Comparison of ENCODE assay signal across 13 cellular contexts in genomic region chr12:105378821-105379400, GRCh38. TPM values are rescaled to one million over a fixed set of nuclear protein-coding genes. Genes with fewer than 3 reads are reported as not detected.
DNase-seq lines count a peak whose midpoint lies in the region; ATAC-seq and TF ChIP-seq lines count a peak whose summit lies in the region.
"Had no signal": no experiment of that assay in that cellular context is flagged by ENCODE, and none has a peak within 500 bp of the region (broad histone marks: within the 10 kb centered on the region; RNA-seq: fewer than 3 reads in every experiment).

No MANE protein-coding gene starts in this region.

- no peaks in the 10 kb centered on the region for H3K4me1 Mint-ChIP-seq in activated T-cell treated with anti-CD3 and anti-CD28 coated beads, Interleukin-2, amount 50 U/mL, for 4 hours (ENCODE audit: low read depth)
- H3K4me1 Mint-ChIP-seq: nephron progenitor cell had no signal

- no peak for ATAC-seq in DND-41 (ENCODE audit: insufficient read depth, low read depth)
- no peak for ATAC-seq in GM19328 (IDR thresholded peaks at IDR 0.05; ENCODE audit: unreplicated experiment)
- no peak for ATAC-seq in activated T-cell treated with anti-CD3 and anti-CD28 coated beads, Interleukin-2, amount 50 U/mL, for 4 hours
- ATAC-seq: body of pancreas had no signal

- no peaks in the 10 kb centered on the region for H3K27me3 Mint-ChIP-seq in activated T-cell treated with anti-CD3 and anti-CD28 coated beads, Interleukin-2, amount 50 U/mL, for 4 hours (ENCODE audit: low read depth)

- no peaks in the 10 kb centered on the region for H3K9me3 Mint-ChIP-seq in activated T-cell treated with anti-CD3 and anti-CD28 coated beads, Interleukin-2, amount 50 U/mL, for 4 hours
- H3K9me3 Mint-ChIP-seq: nephron progenitor cell had no signal

- H4K8ac ChIP-seq in mesenchymal stem cell (ENCODE audit: low read length), result no peak overlapping the region

- peaks cover 7% of the 10 kb centered on the region for H3K36me3 ChIP-seq in DND-41 (ENCODE audit: insufficient read depth, low read length)
- peaks cover 0 to 14% of the 10 kb centered on the region in 2 experiments for H3K36me3 ChIP-seq in mesenchymal stem cell (ENCODE audit: control insufficient read depth in 1 of 2, insufficient read depth in 2 of 2, low read depth in 1 of 2, low read length in 2 of 2)
- H3K36me3 ChIP-seq: uterus had no signal

- no peaks in the 10 kb centered on the region for H3K79me2 ChIP-seq in DND-41 (ENCODE audit: insufficient read depth, low read length)

- H3K27me3 ChIP-seq in DND-41 (ENCODE audit: insufficient read depth, low read length, poor library complexity), result no peaks in the 10 kb centered on the region
- H3K27me3 ChIP-seq in mesenchymal stem cell (ENCODE audit: control insufficient read depth in 1 of 2, insufficient read depth in 1 of 2, low read length in 2 of 2), result no peaks in the 10 kb centered on the region
- H3K27me3 ChIP-seq: body of pancreas, uterus had no signal

- H3K9ac ChIP-seq in DND-41 (ENCODE audit: low read depth, low read length), result no peak overlapping the region
- H3K9ac ChIP-seq in mesenchymal stem cell (ENCODE audit: low read length), result no peak overlapping the region

- no peak overlapping the region for H2BK5ac ChIP-seq in mesenchymal stem cell (ENCODE audit: low read depth, low read length, poor library complexity, severe bottlenecking)

- H2AK5ac ChIP-seq in mesenchymal stem cell (ENCODE audit: low read length, severe bottlenecking), result no peak overlapping the region

- no peak overlapping the region for H3K4me3 Mint-ChIP-seq in activated T-cell treated with anti-CD3 and anti-CD28 coated beads, Interleukin-2, amount 50 U/mL, for 4 hours
- H3K4me3 Mint-ChIP-seq: nephron progenitor cell had no signal

- H3K4ac ChIP-seq in mesenchymal stem cell (ENCODE audit: low read depth in 1 of 2, low read length in 2 of 2), result no peak overlapping the region

- no peak overlapping the region for H3K18ac ChIP-seq in mesenchymal stem cell (ENCODE audit: low read depth in 1 of 2, low read length in 2 of 2)

- TF ChIP-seq CTCF in DND-41 (IDR thresholded peaks at IDR 0.05; ENCODE audit: borderline replicate concordance, extremely low read depth, low read length, poor library complexity, severe bottlenecking) (peak; percentile 43), coronary artery (IDR thresholded peaks at IDR 0.05) (no peak)

- H4K20me1 ChIP-seq in DND-41 (ENCODE audit: insufficient read depth, low read length), result no peaks in the 10 kb centered on the region

- 86% methylated on average over 8 of the region's 8 CpGs for WGBS in mesenchymal stem cell

- H3K14ac ChIP-seq in mesenchymal stem cell (ENCODE audit: low read length in 2 of 2), result no peak overlapping the region

- no peak overlapping the region for H2BK15ac ChIP-seq in mesenchymal stem cell (ENCODE audit: low read depth, poor library complexity, severe bottlenecking)

- no peak overlapping the region for H2BK12ac ChIP-seq in mesenchymal stem cell (ENCODE audit: low read length in 2 of 2)

- no peak overlapping the region for H3K4me3 ChIP-seq in DND-41 (ENCODE audit: low read depth in 1 of 2, low read length in 2 of 2)
- no peak overlapping the region for H3K4me3 ChIP-seq in mesenchymal stem cell (ENCODE audit: insufficient read depth in 1 of 2, low read depth in 1 of 2, low read length in 2 of 2)
- H3K4me3 ChIP-seq in coronary artery, result no peak overlapping the region
- H3K4me3 ChIP-seq: body of pancreas, uterus had no signal

- no peaks in the 10 kb centered on the region for H3K36me3 Mint-ChIP-seq in activated T-cell treated with anti-CD3 and anti-CD28 coated beads, Interleukin-2, amount 50 U/mL, for 4 hours (ENCODE audit: insufficient read depth)

- H3K27ac ChIP-seq in DND-41 (ENCODE audit: low read length) (no peak overlapping the region), mesenchymal stem cell (ENCODE audit: low read length, poor library complexity, severe bottlenecking) (no peak overlapping the region), coronary artery (no peak overlapping the region)
- H3K27ac ChIP-seq: body of pancreas, uterus had no signal

- DNase-seq in DND-41 (no peak), astrocyte of the hippocampus (ENCODE audit: low read depth, low spot score) (peak; percentile 40), mesenchymal stem cell (peak; percentile 13), coronary artery (ENCODE audit: low spot score) (no peak), cortex of kidney (lab: John Stamatoyannopoulos, UW) (no peak)
- DNase-seq in activated T-cell treated with anti-CD3 and anti-CD28 coated beads, Interleukin-2, amount 50 U/mL, for 4 hours, result no peak
- DNase-seq: activated CD4-positive, alpha-beta T cell treated with anti-CD3 and anti-CD28 coated beads, Interleukin-2, amount 50 U/mL, for 48 hours; body of pancreas; hippocampal formation; nephron progenitor cell; uterus had no signal

- no peak overlapping the region for H4K91ac ChIP-seq in mesenchymal stem cell (ENCODE audit: low read length)

- H3K9me3 ChIP-seq in DND-41 (ENCODE audit: insufficient read depth, low read length, severe bottlenecking) (no peaks in the 10 kb centered on the region), mesenchymal stem cell (ENCODE audit: control insufficient read depth, low read length) (no peaks in the 10 kb centered on the region)
- H3K9me3 ChIP-seq: body of pancreas, uterus had no signal

- peaks cover 15% of the 10 kb centered on the region for H3K79me1 ChIP-seq in mesenchymal stem cell (replicated peaks; ENCODE audit: low read length, poor library complexity, severe bottlenecking)

- H2BK120ac ChIP-seq in mesenchymal stem cell (ENCODE audit: low read depth, low read length), result no peak overlapping the region

- no peaks in the 10 kb centered on the region for H3K4me1 ChIP-seq in DND-41 (ENCODE audit: insufficient read depth, low read length)
- peaks cover 4% of the 10 kb centered on the region for H3K4me1 ChIP-seq in mesenchymal stem cell (ENCODE audit: control insufficient read depth, insufficient read depth, low read depth, low read length)
- H3K4me1 ChIP-seq: uterus had no signal

- TF ChIP-seq EP300 in Ishikawa (IDR thresholded peaks at IDR 0.05; ENCODE audit: borderline replicate concordance), result no peak

- 0 out of 2 replicates have a peak, but pooled peaks have one; percentile 5 for TF ChIP-seq RAD21 in Ishikawa (IDR thresholded peaks at IDR 0.05; ENCODE audit: low read depth)

- H3K4me2 ChIP-seq in DND-41 (ENCODE audit: insufficient read depth, low read length) (no peak overlapping the region), mesenchymal stem cell (ENCODE audit: low read length, poor library complexity, severe bottlenecking) (no peak overlapping the region)

- H3K23ac ChIP-seq in mesenchymal stem cell (ENCODE audit: low read length in 2 of 2), result no peak overlapping the region

- H2AFZ ChIP-seq in DND-41 (ENCODE audit: low read depth, low read length) (no peak overlapping the region), mesenchymal stem cell (ENCODE audit: low read depth, low read length) (no peak overlapping the region)

TF ChIP-seq in Ishikawa, 13 proteins besides CTCF, POLR2A, EP300 and RAD21:
- TF ChIP-seq CEBPB (IDR thresholded peaks at IDR 0.05) (no peak), TCF12 (IDR thresholded peaks at IDR 0.05; ENCODE audit: low read depth) (no peak), CREB1 (IDR thresholded peaks at IDR 0.05; ENCODE audit: low read depth) (no peak), YY1 (IDR thresholded peaks at IDR 0.05; ENCODE audit: low read depth) (no peak), USF1 (IDR thresholded peaks at IDR 0.05) (no peak), TAF1 (IDR thresholded peaks at IDR 0.05; ENCODE audit: low read depth) (no peak), ZBTB7A (IDR thresholded peaks at IDR 0.05; ENCODE audit: low read depth) (no peak), FOXM1 (IDR thresholded peaks at IDR 0.05; ENCODE audit: borderline replicate concordance, low read depth) (no peak), NFIC (IDR thresholded peaks at IDR 0.05) (no peak), EGR1 (IDR thresholded peaks at IDR 0.05) (no peak), REST (IDR thresholded peaks at IDR 0.05; ENCODE audit: low read depth) (no peak)
- TF ChIP-seq, protein P1, sequence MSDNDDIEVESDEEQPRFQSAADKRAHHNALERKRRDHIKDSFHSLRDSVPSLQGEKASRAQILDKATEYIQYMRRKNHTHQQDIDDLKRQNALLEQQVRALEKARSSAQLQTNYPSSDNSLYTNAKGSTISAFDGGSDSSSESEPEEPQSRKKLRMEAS (IDR thresholded peaks at IDR 0.05), result no peak

RNA-seq across cellular contexts. Expression of gene C12orf75, which starts 48.4 kb away (rescaled TPM):
- polyA plus RNA-seq in mesenchymal stem cell (2013, experiment 1 of 2), result 22.0 TPM
- 21.5 TPM for polyA plus RNA-seq in mesenchymal stem cell (2013, experiment 2 of 2)
- total RNA-seq in activated T-cell treated with anti-CD3 and anti-CD28 coated beads, Interleukin-2, amount 50 U/mL, for 4 hours, result 10 to 100 TPM; 10.1 to 11.0 (median 10.7) TPM

Comparison
In these comparisons a context has a peak if more than half of its experiments do, and no peak if none do; other contexts are left out.
1. DNase-seq: peak in astrocyte of the hippocampus (single experiment) and mesenchymal stem cell (single experiment); none in DND-41 (single experiment), activated T-cell treated with anti-CD3 and anti-CD28 coated beads, Interleukin-2, amount 50 U/mL, for 4 hours (single experiment), coronary artery (single experiment) and cortex of kidney (single experiment).